In genomic region chr16:16143038-16143763, GRCh38 we compare ENCODE assay signal across 11 cellular contexts.
DNase-seq lines count a peak whose midpoint lies in the region; ATAC-seq and TF ChIP-seq lines count a peak whose summit lies in the region.
"Had no signal": no experiment of that assay in that cellular context is flagged by ENCODE, and none has a peak within 500 bp of the region (broad histone marks: within the 10 kb centered on the region; RNA-seq: fewer than 3 reads in every experiment).

No MANE protein-coding gene starts in this region.

- peaks cover 4% of the 10 kb centered on the region for H3K4me1 Mint-ChIP-seq in WTC11
- no peaks in the 10 kb centered on the region for H3K4me1 Mint-ChIP-seq in immature natural killer cell

- peak; percentile 54 for DNase-seq in DMS 273 (lab: John Stamatoyannopoulos, UW; ENCODE audit: unreplicated experiment)
- no peak for DNase-seq in DMS 273 treated with DMSO at 0.1 percent for 48 hours (lab: John Stamatoyannopoulos, UW)
- peak; percentile 62 for DNase-seq in HuH-7.5 (ENCODE audit: low spot score)
- DNase-seq in WTC11 (ENCODE audit: low spot score): peak; percentile 63
- DNase-seq in lower lobe of right lung: no peak
- DNase-seq in immature natural killer cell: no peak
- DNase-seq in NCI-H1417 (lab: John Stamatoyannopoulos, UW): no peak
- DNase-seq: 8988T; stimulated activated CD4-positive, alpha-beta T cell treated with anti-CD3 and anti-CD28 coated beads, Interleukin-4, amount 100 ng/mL, for 4 hours had no signal

- ATAC-seq in WTC11 (peak; percentile 78), lower lobe of right lung (no peak), HG02623 (IDR thresholded peaks at IDR 0.05; ENCODE audit: unreplicated experiment) (no peak)
- ATAC-seq: gastroesophageal sphincter had no signal

- no peaks in the 10 kb centered on the region for H3K9me3 ChIP-seq in lower lobe of right lung
- H3K9me3 ChIP-seq: gastroesophageal sphincter had no signal

- H3K27ac ChIP-seq in lower lobe of right lung: no peak overlapping the region

- H3K27ac Mint-ChIP-seq in WTC11 (peak overlapping the region; percentile 78; the same call in 1 of the 2 replicates), immature natural killer cell (no peak overlapping the region)

- no peak overlapping the region for H3K4me3 Mint-ChIP-seq in WTC11
- H3K4me3 Mint-ChIP-seq in immature natural killer cell: no peak overlapping the region

- peaks cover 48% of the 10 kb centered on the region for H3K36me3 Mint-ChIP-seq in WTC11
- H3K36me3 Mint-ChIP-seq in immature natural killer cell: peaks cover 5 to 28% (median 14%) of the 10 kb centered on the region in 3 donors

- CTCF ChIA-PET in WTC11 (lab: Charles Lee): interaction anchor here (0.6 to 1.6 kb wide), 10 partner anchors 9 to 1236 kb away, joined by 3 to 8 read pairs (median 3); no protein-coding TSS in a partner anchor

- H3K27me3 ChIP-seq in lower lobe of right lung (ENCODE audit: low read depth): no peaks in the 10 kb centered on the region
- H3K27me3 ChIP-seq: gastroesophageal sphincter had no signal

- H3K4me3 ChIP-seq in lower lobe of right lung: no peak overlapping the region
- H3K4me3 ChIP-seq: gastroesophageal sphincter had no signal

- no peaks in the 10 kb centered on the region for H3K4me1 ChIP-seq in lower lobe of right lung

- peak; percentile 23; the same call in 1 of the 2 replicates for TF ChIP-seq CTCF in WTC11 (IDR thresholded peaks at IDR 0.05)
- TF ChIP-seq CTCF in lower lobe of right lung (IDR thresholded peaks at IDR 0.05): peak; percentile 26

- POLR2A ChIA-PET in WTC11 (lab: Charles Lee): interaction anchor here (0.6 kb wide), 1 partner anchor 27 kb away, joined by 3 read pairs; no protein-coding TSS in a partner anchor

- H3K27me3 Mint-ChIP-seq in WTC11 (ENCODE audit: low read depth): no peaks in the 10 kb centered on the region
- H3K27me3 Mint-ChIP-seq in immature natural killer cell (ENCODE audit: low read depth in 3 of 3): no peaks in the 10 kb centered on the region

- peaks cover 70% of the 10 kb centered on the region for H3K36me3 ChIP-seq in lower lobe of right lung

- H3K9me3 Mint-ChIP-seq in WTC11 (no peaks in the 10 kb centered on the region), immature natural killer cell (no peaks in the 10 kb centered on the region)

- intact Hi-C loops in lower lobe of right lung (cut with DNase I): no loop called here

TF ChIP-seq in WTC11, 78 proteins besides CTCF, POLR2A, EP300 and RAD21:
- TF ChIP-seq ZNF121 (CRISPR knock-in tag; IDR thresholded peaks at IDR 0.05) (peak; percentile 96), TEAD4 (CRISPR knock-in tag; IDR thresholded peaks at IDR 0.05) (no peak)

Comparison
In these comparisons a context has a peak if more than half of its experiments do, and no peak if none do; other contexts are left out.
1. DNase-seq: peak in DMS 273 (single experiment), HuH-7.5 (single experiment) and WTC11 (single experiment); none in DMS 273 treated with DMSO at 0.1 percent for 48 hours (single experiment), lower lobe of right lung (single experiment), immature natural killer cell (0 of 3) and NCI-H1417 (0 of 3).